In the genomic region with DNA sequence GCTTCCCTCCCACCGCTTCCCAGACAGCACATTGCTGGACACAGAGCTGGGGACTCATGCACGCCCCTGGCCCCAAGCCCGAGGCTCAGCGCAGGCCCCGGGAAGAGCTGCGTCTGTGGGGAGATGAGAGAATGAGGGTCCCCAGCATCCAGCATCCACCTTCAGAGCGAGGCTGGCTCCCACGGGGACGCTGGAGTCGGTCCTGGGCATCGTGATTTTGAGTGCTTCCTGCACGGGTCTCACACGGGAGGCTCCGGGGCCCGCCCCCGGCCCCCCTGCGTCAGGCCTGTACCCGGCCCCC, we compare ENCODE assay signal across 18 cellular contexts. TPM values are rescaled to one million over a fixed set of nuclear protein-coding genes. Genes with fewer than 3 reads are reported as not detected.
DNase-seq lines count a peak whose midpoint lies in the region; TF ChIP-seq lines count a peak whose summit lies in the region.
"Had no signal": no experiment of that assay in that cellular context is flagged by ENCODE, and none has a peak within 500 bp of the region (broad histone marks: within the 10 kb centered on the region; RNA-seq: fewer than 3 reads in every experiment).

No MANE protein-coding gene starts in this region.

- H2BK120ac ChIP-seq in neuronal stem cell (ENCODE audit: low read depth, low read length), result no peak overlapping the region

- H2AK5ac ChIP-seq in neuronal stem cell (ENCODE audit: low read depth, low read length), result no peak overlapping the region

- no peak overlapping the region for H4K91ac ChIP-seq in neuronal stem cell (ENCODE audit: low read depth, low read length, poor library complexity)

- H3K27ac ChIP-seq in BLaER1 (peak overlapping the region; percentile 96), adrenal gland (peak overlapping the region in 4 of 5 donors; percentile 11 to 86 (median 66)), neuronal stem cell (replicated peaks; ENCODE audit: low read length) (no peak overlapping the region), suprapubic skin (no peak overlapping the region)
- H3K27ac ChIP-seq: 22Rv1, A549 had no signal

- no peak for TF ChIP-seq EP300 in suprapubic skin (IDR thresholded peaks at IDR 0.05)

- H3K9ac ChIP-seq in BLaER1, result 0 out of 2 replicates have a peak overlapping the region, but pooled peaks have one; percentile 97
- H3K9ac ChIP-seq in neuronal stem cell (ENCODE audit: low read depth, low read length, poor library complexity), result no peak overlapping the region

- H3K4me1 ChIP-seq in BLaER1 (peaks cover 80% of the 10 kb centered on the region), adrenal gland (replicated peaks in 1 of 2) (peaks cover 35 to 49% of the 10 kb centered on the region in 2 donors), neuronal stem cell (ENCODE audit: control insufficient read depth in 2 of 2, insufficient read depth in 1 of 2, low read depth in 1 of 2, low read length in 2 of 2) (peaks cover 6 to 10% of the 10 kb centered on the region in 2 donors), suprapubic skin (peaks cover 28% of the 10 kb centered on the region)

- WGBS in adrenal gland, 4 donors, result 40 to 71% (median 57%) methylated on average over 16 to 18 of the region's 18 CpGs; no CpG with 5 or more reads in 1 of the 4 donors
- no CpG with 5 or more reads among the region's 18 CpGs for WGBS in neuronal stem cell (ENCODE audit: extremely low coverage in 2 of 2, insufficient read length in 2 of 2, insufficient replicate concordance in 1 of 2), 2 donors
- WGBS in suprapubic skin, result 93% methylated on average over 6 of the region's 18 CpGs

- no peak overlapping the region for H3K23ac ChIP-seq in neuronal stem cell (ENCODE audit: low read depth, low read length, poor library complexity)

- no peak overlapping the region for H2BK12ac ChIP-seq in neuronal stem cell (ENCODE audit: low read length)

- intact Hi-C loops in adrenal gland (cut with DNase I), result no loop called here

- H3K4me3 ChIP-seq in BLaER1 (no peak overlapping the region), H7 (ENCODE audit: insufficient read depth, low read depth, low read length) (no peak overlapping the region), adrenal gland (peak overlapping the region in 1 of 4 donors; percentile 35), neuronal stem cell (ENCODE audit: low read length in 2 of 2) (no peak overlapping the region), suprapubic skin (no peak overlapping the region)
- H3K4me3 ChIP-seq: A549, K562 had no signal

- peak overlapping the region; percentile 89 for H3K14ac ChIP-seq in neuronal stem cell (ENCODE audit: low read length)

- H2AFZ ChIP-seq in neuronal stem cell (ENCODE audit: low read length), result no peak overlapping the region

- TF ChIP-seq POLR2A in adrenal gland (IDR thresholded peaks at IDR 0.05), result no peak
- no peak for TF ChIP-seq POLR2A in suprapubic skin (IDR thresholded peaks at IDR 0.05)

- no peaks in the 10 kb centered on the region for H3K9me3 ChIP-seq in BLaER1
- H3K9me3 ChIP-seq in adrenal gland (replicated peaks in 1 of 3), result no peaks in the 10 kb centered on the region
- H3K9me3 ChIP-seq in neuronal stem cell (replicated peaks in 1 of 2; ENCODE audit: control insufficient read depth in 2 of 2, insufficient read depth in 1 of 2, low read depth in 1 of 2, low read length in 2 of 2), result no peaks in the 10 kb centered on the region
- no peaks in the 10 kb centered on the region for H3K9me3 ChIP-seq in suprapubic skin
- H3K9me3 ChIP-seq: A549, Caco-2 had no signal

- TF ChIP-seq CTCF in adrenal gland (IDR thresholded peaks at IDR 0.05), result no peak
- TF ChIP-seq CTCF in suprapubic skin (IDR thresholded peaks at IDR 0.05), result no peak

- in situ Hi-C loops in ACHN (cut with HindIII; ENCODE audit: low pct_ligation_motif_present, low pct_unique_long_range_greater_than_20kb, low sequenced_read_pairs), result no loop called here

- no peak overlapping the region for H4K8ac ChIP-seq in neuronal stem cell (ENCODE audit: low read depth, low read length)

- H3K18ac ChIP-seq in neuronal stem cell (ENCODE audit: low read length), result no peak overlapping the region

- peaks cover 49% of the 10 kb centered on the region for H3K79me1 ChIP-seq in neuronal stem cell (ENCODE audit: low read depth, low read length)

- no peak overlapping the region for H2BK15ac ChIP-seq in neuronal stem cell (ENCODE audit: low read length)

- H3K4me2 ChIP-seq in BLaER1 (peak overlapping the region; percentile 99), neuronal stem cell (ENCODE audit: insufficient read depth, low read length, poor library complexity, severe bottlenecking) (no peak overlapping the region)
- H3K4me2 ChIP-seq: A549 had no signal

- H2BK5ac ChIP-seq in neuronal stem cell (ENCODE audit: low read length), result no peak overlapping the region

- H4K20me1 ChIP-seq in BLaER1, result peaks cover 95% of the 10 kb centered on the region

- peaks cover 67% of the 10 kb centered on the region for H3K36me3 ChIP-seq in BLaER1
- no peaks in the 10 kb centered on the region; the same call in none of the 2 replicates for H3K36me3 ChIP-seq in H7 (replicated peaks; ENCODE audit: control insufficient read depth, insufficient read depth, low read length)
- H3K36me3 ChIP-seq in adrenal gland (replicated peaks in 1 of 2), result peaks cover 0 to 4% of the 10 kb centered on the region in 2 donors
- H3K36me3 ChIP-seq in neuronal stem cell (replicated peaks in 1 of 2; ENCODE audit: control insufficient read depth in 2 of 2, insufficient read depth in 2 of 2, low read length in 2 of 2), result peaks cover 8 to 28% of the 10 kb centered on the region in 2 donors
- H3K36me3 ChIP-seq in suprapubic skin, result peaks cover 9% of the 10 kb centered on the region

- H3K4ac ChIP-seq in neuronal stem cell (ENCODE audit: low read length), result no peak overlapping the region

- DNase-seq in H7, result peak; percentile 48
- DNase-seq in adrenal gland, result peak in 2 of 7 donors; percentile 41 to 43
- no peak for DNase-seq in neuronal stem cell (ENCODE audit: low spot score)
- DNase-seq in HT-29 (ENCODE audit: low spot score), result no peak
- no peak for DNase-seq in suprapubic skin (ENCODE audit: low spot score in 2 of 2)
- DNase-seq in NCI-H1417 treated with DMSO at 0.1 percent for 48 hours (lab: John Stamatoyannopoulos, UW), result no peak
- DNase-seq in ACHN, result no peak
- DNase-seq: C1 segment of cervical spinal cord; Caco-2; CD4-positive, alpha-beta T cell; GOT3; H9; IMR-90 had no signal

- H3K27me3 ChIP-seq in BLaER1, result no peaks in the 10 kb centered on the region
- no peaks in the 10 kb centered on the region for H3K27me3 ChIP-seq in H7 (ENCODE audit: control insufficient read depth, insufficient read depth, low read length)
- H3K27me3 ChIP-seq in adrenal gland, result no peaks in the 10 kb centered on the region
- no peaks in the 10 kb centered on the region for H3K27me3 ChIP-seq in neuronal stem cell (ENCODE audit: control insufficient read depth in 3 of 3, insufficient read depth in 3 of 3, low read depth in 1 of 3, low read length in 3 of 3)
- no peaks in the 10 kb centered on the region for H3K27me3 ChIP-seq in suprapubic skin

RNA-seq across cellular contexts. Expression of a gene that starts 4.7 kb away (rescaled TPM):
- total RNA-seq in H7 (2014; rRNA removed; shearing (Covaris generic)), result 68.2 and 82.8 TPM in 2 replicates
- 100 to 1,000 TPM in 4 of 8 donors, 10 to 100 TPM in 4; 51.5 to 193 (median 99.4) TPM for total RNA-seq in adrenal gland
- 100 to 1,000 TPM in 1 of 3 donors, 10 to 100 TPM in 2; 57.6 to 127 (median 93.6) TPM for polyA plus RNA-seq in adrenal gland
- polyA plus RNA-seq in neuronal stem cell (2013, experiment 1 of 2), result 20.8 TPM
- polyA plus RNA-seq in neuronal stem cell (2013, experiment 2 of 2), result 20.9 TPM
- 95.3 and 104 TPM in 2 replicates for total RNA-seq in HT-29 (2014; rRNA removed; shearing (Covaris generic))
- total RNA-seq in suprapubic skin, result 10 to 100 TPM; 31.1 to 66.7 (median 35.0) TPM

RNA-seq across cellular contexts. Expression of a gene that starts 11.9 kb away (rescaled TPM):
- not detected in 2 replicates for total RNA-seq in H7 (2014; rRNA removed; shearing (Covaris generic))
- total RNA-seq in adrenal gland (1 to 10 TPM in 7 of 8 donors, under 1 TPM in 1; 0.81 to 5.5 (median 2.6) TPM), suprapubic skin (1 to 10 TPM in 3 of 4 donors, under 1 TPM in 1; 0.42 to 2.5 (median 1.9) TPM)
- 1 to 10 TPM in 2 of 3 donors, not detected in 1; 1.6 to 2.2 TPM for polyA plus RNA-seq in adrenal gland
- not detected for polyA plus RNA-seq in neuronal stem cell (2013, experiment 1 of 2)
- polyA plus RNA-seq in neuronal stem cell (2013, experiment 2 of 2), result not detected
- not detected in 2 replicates for total RNA-seq in HT-29 (2014; rRNA removed; shearing (Covaris generic))
- total RNA-seq: Caco-2, H9, IMR-90 had no signal
- polyA plus RNA-seq: AG04450, IMR-90, K562 had no signal

RNA-seq across cellular contexts. Expression of a gene that starts 34.0 kb away (rescaled TPM):
- 1.4 and 2.5 TPM in 2 replicates for total RNA-seq in H7 (2014; rRNA removed; shearing (Covaris generic))
- total RNA-seq in adrenal gland (1 to 10 TPM in 1 of 8 donors, under 1 TPM in 3, not detected in 4; 0.08 to 1.6 (median 0.65) TPM), suprapubic skin (under 1 TPM in 3 of 4 donors, not detected in 1; 0.17 to 0.87 (median 0.64) TPM)
- under 1 TPM; 0.40 to 0.60 (median 0.56) TPM for polyA plus RNA-seq in adrenal gland
- 16.6 TPM for polyA plus RNA-seq in neuronal stem cell (2013, experiment 1 of 2)
- 17.4 TPM for polyA plus RNA-seq in neuronal stem cell (2013, experiment 2 of 2)
- total RNA-seq in HT-29 (2014; rRNA removed; shearing (Covaris generic)), result 0.10 and 0.53 TPM in 2 replicates
- total RNA-seq: IMR-90 had no signal
- polyA plus RNA-seq: AG04450 had no signal

RNA-seq across cellular contexts. Expression of a gene that starts 54.6 kb away (rescaled TPM):
- not detected in 2 replicates for total RNA-seq in H7 (2014; rRNA removed; shearing (Covaris generic))
- total RNA-seq in adrenal gland (10 to 100 TPM in 4 of 8 donors, 1 to 10 TPM in 4; 4.4 to 16.3 (median 10.3) TPM), suprapubic skin (100 to 1,000 TPM in 1 of 4 donors, 10 to 100 TPM in 3; 29.9 to 117 (median 85.0) TPM)
- polyA plus RNA-seq in adrenal gland, result 1 to 10 TPM; 1.6 to 7.3 (median 5.8) TPM
- 0.01 TPM for polyA plus RNA-seq in neuronal stem cell (2013, experiment 1 of 2)
- not detected for polyA plus RNA-seq in neuronal stem cell (2013, experiment 2 of 2)
- 15.9 and 20.0 TPM in 2 replicates for total RNA-seq in HT-29 (2014; rRNA removed; shearing (Covaris generic))
- total RNA-seq: Caco-2, H9 had no signal
- polyA plus RNA-seq: AG04450, IMR-90 had no signal

Comparison
In these comparisons a context has a peak if more than half of its experiments do, and no peak if none do; other contexts are left out.
1. H3K27ac ChIP-seq: peak in BLaER1 (single experiment) and adrenal gland (4 of 5); none in neuronal stem cell (single experiment) and suprapubic skin (single experiment).